In genomic region chr17:45172541-45173286, GRCh38 we compare ENCODE assay signal across 2 cellular contexts.
TF ChIP-seq lines count a peak whose summit lies in the region.

No MANE protein-coding gene starts in this region.

TF ChIP-seq in Ishikawa, 13 proteins besides CTCF, POLR2A, EP300 and RAD21:
- TF ChIP-seq TEAD4 (IDR thresholded peaks at IDR 0.05) (peak; percentile 81), NFIC (IDR thresholded peaks at IDR 0.05) (no peak), TAF1 (IDR thresholded peaks at IDR 0.05; ENCODE audit: low read depth) (peak; percentile 65; the same call in 1 of the 2 replicates), TCF12 (IDR thresholded peaks at IDR 0.05; ENCODE audit: low read depth) (peak; percentile 69; the same call in 1 of the 2 replicates), ZBTB7A (IDR thresholded peaks at IDR 0.05; ENCODE audit: low read depth) (peak; percentile 57; the same call in 1 of the 2 replicates), EGR1 (IDR thresholded peaks at IDR 0.05) (peak; percentile 64; the same call in 1 of the 2 replicates), REST (IDR thresholded peaks at IDR 0.05; ENCODE audit: low read depth) (no peak), MAX (IDR thresholded peaks at IDR 0.05) (peak; percentile 62), CEBPB (IDR thresholded peaks at IDR 0.05) (no peak), CREB1 (IDR thresholded peaks at IDR 0.05; ENCODE audit: low read depth) (no peak), USF1 (IDR thresholded peaks at IDR 0.05) (no peak), FOXM1 (IDR thresholded peaks at IDR 0.05; ENCODE audit: borderline replicate concordance, low read depth) (peak; percentile 60; the same call in 1 of the 2 replicates), YY1 (IDR thresholded peaks at IDR 0.05; ENCODE audit: low read depth) (0 out of 2 replicates have a peak, but pooled peaks have one; percentile 35)

TF ChIP-seq in HepG2, 621 proteins besides CTCF, POLR2A, EP300 and RAD21 (continues in another document):
- TF ChIP-seq ZNF652 (CRISPR knock-in tag; IDR thresholded peaks at IDR 0.05; ENCODE audit: borderline replicate concordance, low read depth): 0 out of 2 replicates have a peak, but pooled peaks have one; percentile 41
- peak; percentile 25 for TF ChIP-seq HNF1B (CRISPR knock-in tag; IDR thresholded peaks at IDR 0.05)
- no peak for TF ChIP-seq FOSL1 (CRISPR knock-in tag; IDR thresholded peaks at IDR 0.05; ENCODE audit: borderline replicate concordance)
- peak; percentile 58; the same call in 1 of the 2 replicates for TF ChIP-seq KLF11 (CRISPR knock-in tag; IDR thresholded peaks at IDR 0.05)
- TF ChIP-seq ISL2 (CRISPR knock-in tag; IDR thresholded peaks at IDR 0.05): peak; percentile 68
- peak; percentile 48; the same call in 1 of the 2 replicates for TF ChIP-seq ZNF143 (CRISPR knock-in tag; IDR thresholded peaks at IDR 0.05)
- peak; percentile 64 for TF ChIP-seq MAX (IDR thresholded peaks at IDR 0.05)
- TF ChIP-seq FIP1L1 (IDR thresholded peaks at IDR 0.05; ENCODE audit: borderline replicate concordance, insufficient read depth, low read depth, low read length): peak; percentile 86; the same call in 1 of the 2 replicates
- TF ChIP-seq SMC3 (IDR thresholded peaks at IDR 0.05; ENCODE audit: low read length): peak; percentile 12
- TF ChIP-seq ARID5B (CRISPR knock-in tag; IDR thresholded peaks at IDR 0.05): peak; percentile 85
- peak; percentile 84 for TF ChIP-seq IKZF5 (CRISPR knock-in tag; IDR thresholded peaks at IDR 0.05)
- peak; percentile 72; the same call in 1 of the 2 replicates for TF ChIP-seq ZNF362 (CRISPR knock-in tag; IDR thresholded peaks at IDR 0.05; ENCODE audit: borderline replicate concordance)
- peak; percentile 35; the same call in 1 of the 2 replicates for TF ChIP-seq SMAD3 (CRISPR knock-in tag; IDR thresholded peaks at IDR 0.05)
- TF ChIP-seq ZBTB40 (IDR thresholded peaks at IDR 0.05): no peak; the same call in 1 of the 2 replicates
- TF ChIP-seq ZBTB40 (CRISPR knock-in tag; IDR thresholded peaks at IDR 0.05): peak; percentile 7; the same call in 1 of the 2 replicates
- TF ChIP-seq ONECUT2 (CRISPR knock-in tag; IDR thresholded peaks at IDR 0.05): no peak
- peak; percentile 73 for TF ChIP-seq POGK (CRISPR knock-in tag; conservative IDR thresholded peaks at IDR 0.05)
- TF ChIP-seq GATAD2A (CRISPR knock-in tag; IDR thresholded peaks at IDR 0.05): peak; percentile 82
- peak; percentile 99 for TF ChIP-seq ETV5 (CRISPR knock-in tag; IDR thresholded peaks at IDR 0.05; ENCODE audit: borderline replicate concordance)
- no peak for TF ChIP-seq ZSCAN20 (CRISPR knock-in tag; IDR thresholded peaks at IDR 0.05; ENCODE audit: borderline replicate concordance)
